8 cellular contexts compared by ENCODE assay signal in genomic region chr3:18847583-18848197, GRCh38.
DNase-seq lines count a peak whose midpoint lies in the region; FAIRE-seq and TF ChIP-seq lines count a peak whose summit lies in the region.

No MANE protein-coding gene starts in this region.

- H3K4me3 ChIP-seq in Karpas-422 (ENCODE audit: low read length): no peak overlapping the region

- no peak overlapping the region for H2AFZ ChIP-seq in Karpas-422 (ENCODE audit: low read length)

- no peaks in the 10 kb centered on the region for H3K27me3 ChIP-seq in Karpas-422 (ENCODE audit: low read length)

- H3K36me3 ChIP-seq in Karpas-422 (ENCODE audit: insufficient read depth, low read length): no peaks in the 10 kb centered on the region

- no peaks in the 10 kb centered on the region for H3K9me3 ChIP-seq in Karpas-422 (ENCODE audit: low read length)

- H3K4me1 ChIP-seq in Karpas-422 (ENCODE audit: low read length): no peaks in the 10 kb centered on the region

- peak; percentile 46 for TF ChIP-seq CTCF in D721Med (IDR thresholded peaks at IDR 0.05; ENCODE audit: insufficient read depth, missing control alignments)

- no peak for DNase-seq in D721Med (ENCODE audit: insufficient read length, low spot score)
- DNase-seq in GM19239 (ENCODE audit: insufficient read length, low spot score): peak; percentile 1
- DNase-seq in Karpas-422: peak; percentile 71
- DNase-seq in germinal center (ENCODE audit: low spot score): peak; percentile 13
- no peak for DNase-seq in activated effector memory CD4-positive, alpha-beta T cell treated with Interleukin-2 at 50 U/mL for 16 hours
- DNase-seq in NCI-H446 treated with DMSO at 0.1 percent for 48 hours (lab: John Stamatoyannopoulos, UW): no peak
- no peak for DNase-seq in amygdala (lab: John Stamatoyannopoulos, UW)
- DNase-seq in DMS153 treated with DMSO at 0.1 percent for 48 hours (lab: John Stamatoyannopoulos, UW; ENCODE audit: unreplicated experiment): no peak

- no peaks in the 10 kb centered on the region for H4K20me1 ChIP-seq in Karpas-422 (ENCODE audit: insufficient read depth, low read depth, low read length)

- H3K9me2 ChIP-seq in Karpas-422 (replicated peaks; ENCODE audit: insufficient read depth, low read length): no peaks in the 10 kb centered on the region

- peak; percentile 46 for FAIRE-seq in D721Med (lab: Jason Lieb, UNC)
- peak; percentile 40 for FAIRE-seq in GM19239 (lab: Jason Lieb, UNC)

- no peak overlapping the region for H3K4me2 ChIP-seq in Karpas-422 (ENCODE audit: low read depth, low read length, poor library complexity, severe bottlenecking)

- H3K27ac ChIP-seq in Karpas-422 (ENCODE audit: low read length): no peak overlapping the region

- no peak overlapping the region for H3K9ac ChIP-seq in Karpas-422 (ENCODE audit: low read length)

- no peaks in the 10 kb centered on the region for H3K79me2 ChIP-seq in Karpas-422 (ENCODE audit: low read length)

Comparison
In these comparisons a context has a peak if more than half of its experiments do, and no peak if none do; other contexts are left out.
1. DNase-seq: peak in GM19239 (single experiment), Karpas-422 (single experiment) and germinal center (single experiment); none in D721Med (single experiment), activated effector memory CD4-positive, alpha-beta T cell treated with Interleukin-2 at 50 U/mL for 16 hours (single experiment), NCI-H446 treated with DMSO at 0.1 percent for 48 hours (single experiment), amygdala (0 of 56) and DMS153 treated with DMSO at 0.1 percent for 48 hours (single experiment).